ENCODE assay signal across 11 cellular contexts in the genomic region with DNA sequence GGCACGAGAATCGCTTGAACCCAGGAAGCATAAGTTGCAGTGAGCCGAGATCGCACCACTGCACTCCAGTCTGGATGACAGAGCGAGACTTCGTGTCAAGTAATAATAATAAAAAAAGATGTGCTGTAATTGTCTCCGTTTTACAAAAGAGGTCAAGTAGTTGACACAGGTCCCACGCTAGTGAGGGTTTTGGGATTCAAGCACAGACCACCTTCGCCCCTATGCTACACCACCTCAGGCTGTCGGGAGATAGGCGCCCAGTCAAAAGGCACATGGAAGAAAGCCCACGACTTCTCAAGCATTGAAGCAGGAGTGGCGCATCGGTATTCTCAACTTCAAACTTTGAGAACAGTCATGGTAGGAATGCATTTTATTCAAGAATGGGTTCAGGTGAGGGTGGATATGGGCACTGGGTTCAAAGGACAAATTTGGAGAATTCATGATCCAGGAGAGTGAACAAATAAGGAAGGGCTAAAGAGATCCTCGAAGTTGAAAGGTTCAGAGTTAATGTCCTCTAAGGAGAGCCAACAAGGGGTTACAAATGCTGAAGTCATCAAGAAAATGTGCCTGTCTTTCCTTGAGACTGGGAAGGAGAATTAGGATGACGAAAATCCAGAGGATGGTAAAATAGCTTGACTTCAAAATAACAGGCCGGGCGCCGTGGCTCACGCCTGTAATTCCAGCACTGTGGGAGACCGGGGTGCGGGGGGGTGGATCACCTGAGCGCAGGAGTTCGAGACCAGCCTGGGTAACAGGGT. TPM values are rescaled to one million over a fixed set of nuclear protein-coding genes. Genes with fewer than 3 reads are reported as not detected.
A peak's percentile ranks its signal among the peaks of the same experiment; 100 is the strongest.
DNase-seq lines count a peak whose midpoint lies in the region; ATAC-seq, FAIRE-seq and TF ChIP-seq lines count a peak whose summit lies in the region.
"Had no signal": no experiment of that assay in that cellular context is flagged by ENCODE, and none has a peak within 500 bp of the region (broad histone marks: within the 10 kb centered on the region; RNA-seq: fewer than 3 reads in every experiment).

No MANE protein-coding gene starts in this region.

- H3K4me2 ChIP-seq in HepG2 (ENCODE audit: low read depth, low read length), result peak overlapping the region; percentile 82; the same call in 1 of the 2 replicates

- in situ Hi-C loops in HepG2 (cut with HindIII; ENCODE audit: extremely low pct_ligation_motif_present, low pct_unique_long_range_greater_than_20kb), result no loop called here

- H3K36me3 ChIP-seq in HepG2 (replicated peaks in 1 of 2; ENCODE audit: control insufficient read depth in 1 of 2, insufficient read depth in 2 of 2, low read length in 2 of 2) (peaks cover 0 to under 1% of the 10 kb centered on the region in 2 experiments; a peak in 1 of 5 replicates), right lobe of liver (peaks cover 0 to 6% (median 0%) of the 10 kb centered on the region in 4 donors), upper lobe of right lung (peaks cover 8% of the 10 kb centered on the region)

- ATAC-seq in HepG2, result no peak
- no peak for ATAC-seq in right lobe of liver
- no peak for ATAC-seq in activated CD8-positive, alpha-beta T cell treated with anti-CD3 and anti-CD28 coated beads for 36 hours
- no peak for ATAC-seq in upper lobe of right lung

- H3K4me3 Mint-ChIP-seq in activated CD8-positive, alpha-beta T cell treated with anti-CD3 and anti-CD28 coated beads for 36 hours, result peak overlapping the region; percentile 87
- peak overlapping the region; percentile 87 to 92 (median 91) for H3K4me3 Mint-ChIP-seq in immature natural killer cell

- TF ChIP-seq CTCF in HepG2 (CRISPR knock-in tag; IDR thresholded peaks at IDR 0.05), result no peak
- TF ChIP-seq CTCF in right lobe of liver (IDR thresholded peaks at IDR 0.05), result no peak
- TF ChIP-seq CTCF in activated CD8-positive, alpha-beta T cell treated with anti-CD3 and anti-CD28 coated beads for 36 hours (IDR thresholded peaks at IDR 0.05), result no peak
- TF ChIP-seq CTCF in upper lobe of right lung (IDR thresholded peaks at IDR 0.05), result no peak

- FAIRE-seq in HepG2 (lab: Jason Lieb, UNC) (peak; percentile 12), RCC 7860 (lab: Jason Lieb, UNC) (no peak)

- no peak for DNase-seq in HepG2 (ENCODE audit: low spot score)
- DNase-seq in right lobe of liver, result no peak
- no peak for DNase-seq in activated CD8-positive, alpha-beta T cell treated with anti-CD3 and anti-CD28 coated beads for 36 hours
- DNase-seq in immature natural killer cell, result no peak
- DNase-seq in upper lobe of right lung, result no peak
- no peak for DNase-seq in DMS 273 treated with DMSO at 0.1 percent for 48 hours (lab: John Stamatoyannopoulos, UW)
- DNase-seq in substantia nigra (lab: John Stamatoyannopoulos, UW), result no peak
- DNase-seq in RCC 7860 (ENCODE audit: low spot score), result no peak
- DNase-seq: amniotic stem cell, foreskin fibroblast, NCI-H1105 had no signal

- TF ChIP-seq EP300 in HepG2 (IDR thresholded peaks at IDR 0.05; ENCODE audit: low read depth in 2 of 2, low read length in 2 of 2), result no peak
- TF ChIP-seq EP300 in HepG2 (CRISPR knock-in tag; IDR thresholded peaks at IDR 0.05; ENCODE audit: borderline replicate concordance), result no peak

- intact Hi-C loops in HepG2 (cut with micrococcal nuclease; ENCODE audit: unreplicated experiment), result loop anchor here (5.0 kb wide), 1 partner anchor 39 kb away; no protein-coding TSS in a partner anchor
- intact Hi-C loops in right lobe of liver (cut with DNase I), result no loop called here
- intact Hi-C loops in activated CD8-positive, alpha-beta T cell treated with anti-CD3 and anti-CD28 coated beads for 36 hours (cut with micrococcal nuclease), result loop anchor here (5.0 kb wide), 2 partner anchors 39 to 64 kb away; no protein-coding TSS in a partner anchor
- intact Hi-C loops in upper lobe of right lung (cut with DNase I), result no loop called here

- WGBS in HepG2 (ENCODE audit: low lambda C conversion rate), result 94% methylated on average over 24 of the region's 24 CpGs
- 87% methylated on average over 15 of the region's 24 CpGs for WGBS in right lobe of liver (ENCODE audit: insufficient coverage, low coverage, low lambda C conversion rate, missing lambda C conversion rate)

- H3K27me3 Mint-ChIP-seq in activated CD8-positive, alpha-beta T cell treated with anti-CD3 and anti-CD28 coated beads for 36 hours, result no peaks in the 10 kb centered on the region
- H3K27me3 Mint-ChIP-seq in immature natural killer cell (ENCODE audit: low read depth in 3 of 3), result peaks cover 32 to 35% (median 34%) of the 10 kb centered on the region in 3 donors

- peaks cover 3% of the 10 kb centered on the region for H3K79me2 ChIP-seq in HepG2 (ENCODE audit: insufficient read depth, low read length)

- no peaks in the 10 kb centered on the region for H3K9me3 Mint-ChIP-seq in activated CD8-positive, alpha-beta T cell treated with anti-CD3 and anti-CD28 coated beads for 36 hours
- H3K9me3 Mint-ChIP-seq in immature natural killer cell, result no peaks in the 10 kb centered on the region

- H3K27ac ChIP-seq in HepG2 (ENCODE audit: extremely low read length, insufficient read depth, low read length) (no peak overlapping the region), right lobe of liver (no peak overlapping the region), upper lobe of right lung (no peak overlapping the region), substantia nigra (ENCODE audit: low read depth, low read length, poor library complexity, severe bottlenecking) (no peak overlapping the region)

- no peaks in the 10 kb centered on the region for H4K20me1 ChIP-seq in HepG2 (ENCODE audit: insufficient read depth, low read length)

- no peak overlapping the region for H3K9ac ChIP-seq in HepG2 (ENCODE audit: insufficient read depth, low read depth, low read length)

- H3K4me3 ChIP-seq in HepG2 (replicated peaks in 1 of 3; ENCODE audit: insufficient read depth in 1 of 3, low read depth in 2 of 3, low read length in 3 of 3), result no peak overlapping the region
- peak overlapping the region in 1 of 3 donors; percentile 85 for H3K4me3 ChIP-seq in right lobe of liver
- H3K4me3 ChIP-seq in upper lobe of right lung, result peak overlapping the region; percentile 88

- BruUV-seq in HepG2 (replicated peaks; lab: Mats Ljungman, UMichigan), result TSS peak; percentile 88

- TF ChIP-seq POLR2A in HepG2 (IDR thresholded peaks at IDR 0.05; ENCODE audit: insufficient read depth in 1 of 2, low read depth in 2 of 2, low read length in 2 of 2) (no peak), right lobe of liver (IDR thresholded peaks at IDR 0.05) (no peak)

- H3K9me3 ChIP-seq in HepG2 (ENCODE audit: low read length) (no peaks in the 10 kb centered on the region), right lobe of liver (no peaks in the 10 kb centered on the region), upper lobe of right lung (no peaks in the 10 kb centered on the region)

- peaks cover 27% of the 10 kb centered on the region for H3K4me1 ChIP-seq in HepG2 (ENCODE audit: insufficient read depth, low read length)
- peaks cover 0 to 7% (median 0%) of the 10 kb centered on the region in 4 donors for H3K4me1 ChIP-seq in right lobe of liver
- peaks cover 14% of the 10 kb centered on the region for H3K4me1 ChIP-seq in upper lobe of right lung

- CTCF ChIA-PET in HepG2 (lab: Yijun Ruan, JAX; ENCODE audit: low intra/inter-chr PET ratio, low total read pairs), result no interaction called here
- CTCF ChIA-PET in activated CD8-positive, alpha-beta T cell treated with anti-CD3 and anti-CD28 coated beads for 36 hours (lab: Charles Lee), result interaction anchor here (1.3 to 3.2 kb wide), 4 partner anchors 46 to 216 kb away, joined by 5 to 20 read pairs (median 10); no protein-coding TSS in a partner anchor

- H3K27me3 ChIP-seq in HepG2 (ENCODE audit: control insufficient read depth in 1 of 2, insufficient read depth in 2 of 2, low read length in 2 of 2) (no peaks in the 10 kb centered on the region; a peak in 2 of 5 replicates), right lobe of liver (no peaks in the 10 kb centered on the region), upper lobe of right lung (no peaks in the 10 kb centered on the region)

- no peak overlapping the region for H2AFZ ChIP-seq in HepG2 (ENCODE audit: low read length)

- TF ChIP-seq RAD21 in HepG2 (CRISPR knock-in tag; IDR thresholded peaks at IDR 0.05), result no peak

- H3K4me1 Mint-ChIP-seq in activated CD8-positive, alpha-beta T cell treated with anti-CD3 and anti-CD28 coated beads for 36 hours (ENCODE audit: low read depth), result peaks cover 32% of the 10 kb centered on the region
- peaks cover 50 to 70% of the 10 kb centered on the region in 2 donors for H3K4me1 Mint-ChIP-seq in immature natural killer cell

- H3K36me3 Mint-ChIP-seq in activated CD8-positive, alpha-beta T cell treated with anti-CD3 and anti-CD28 coated beads for 36 hours (ENCODE audit: low read depth), result peaks cover 28% of the 10 kb centered on the region
- peaks cover 0 to 10% (median 7%) of the 10 kb centered on the region in 3 donors for H3K36me3 Mint-ChIP-seq in immature natural killer cell

- POLR2A ChIA-PET in HepG2 (lab: Yijun Ruan, JAX), result interaction anchor here (1.0 to 3.9 kb wide), 10 partner anchors 9 to 236 kb away, joined by 3 to 53 read pairs (median 6); a partner anchor contains a TSS
- POLR2A ChIA-PET in activated CD8-positive, alpha-beta T cell treated with anti-CD3 and anti-CD28 coated beads for 36 hours (lab: Charles Lee), result interaction anchor here (1.4 to 4.4 kb wide), 8 partner anchors 9 to 212 kb away, joined by 3 to 63 read pairs (median 23); a partner anchor contains a TSS

- peak overlapping the region; percentile 98 for H3K27ac Mint-ChIP-seq in activated CD8-positive, alpha-beta T cell treated with anti-CD3 and anti-CD28 coated beads for 36 hours
- peak overlapping the region; percentile 97 to 100 (median 100) for H3K27ac Mint-ChIP-seq in immature natural killer cell

RNA-seq across cellular contexts. Expression of a gene that starts 1.4 kb away (rescaled TPM):
- total RNA-seq in HepG2 (2016; rRNA removed; fragmentation: Illumina TruSeq; extraction: Trizol) (86.9 and 99.9 TPM in 2 replicates), right lobe of liver (10 to 100 TPM; 15.3 to 31.2 (median 18.2) TPM), upper lobe of right lung (50.5 TPM)
- 152 and 160 TPM in 2 replicates for total RNA-seq in HepG2 (2016; cell fraction: cytosol; rRNA removed; fragmentation: Illumina TruSeq; extraction: Trizol; ENCODE audit: low read depth)
- total RNA-seq in HepG2 (2016; cell fraction: insoluble cytoplasmic fraction; rRNA removed; fragmentation: Illumina TruSeq; extraction: Trizol), result 81.8 and 92.5 TPM in 2 replicates
- 189 and 196 TPM in 2 replicates for total RNA-seq in HepG2 (2016; cell fraction: membrane; rRNA removed; fragmentation: Illumina TruSeq; extraction: Trizol)
- 37.7 and 40.8 TPM in 2 replicates for total RNA-seq in HepG2 (2016; cell fraction: nucleus; rRNA removed; fragmentation: Illumina TruSeq; extraction: Trizol)
- polyA plus RNA-seq in HepG2 (2011; rRNA removed) (66.7 and 90.2 TPM in 2 replicates), immature natural killer cell (100 to 1,000 TPM; 146 to 193 (median 169) TPM)
- polyA plus RNA-seq in HepG2 (2011; cell fraction: cytosol; rRNA removed), result 51.3 and 62.4 TPM in 2 replicates
- 58.4 and 64.2 TPM in 2 replicates for polyA plus RNA-seq in HepG2 (2011; cell fraction: nucleus; rRNA removed)
- 53.5 and 72.8 TPM in 2 replicates for polyA plus RNA-seq in HepG2 (2012)
- polyA plus RNA-seq in HepG2 (2016; cell fraction: cytosol; fragmentation: Illumina TruSeq; extraction: Trizol; ENCODE audit: low read depth), result 179 and 214 TPM in 2 replicates
- 114 TPM in 2 replicates for polyA plus RNA-seq in HepG2 (2016; cell fraction: insoluble cytoplasmic fraction; fragmentation: Illumina TruSeq; extraction: Trizol; ENCODE audit: low read depth)
- 217 and 242 TPM in 2 replicates for polyA plus RNA-seq in HepG2 (2016; cell fraction: membrane; fragmentation: Illumina TruSeq; extraction: Trizol; ENCODE audit: low read depth)
- polyA plus RNA-seq in HepG2 (2016; cell fraction: nucleus; fragmentation: Illumina TruSeq; extraction: Trizol; ENCODE audit: insufficient read depth, low read depth), result 90.4 and 92.9 TPM in 2 replicates
- polyA minus RNA-seq in HepG2 (2011; rRNA and poly(A)+ RNA removed; ENCODE audit: low replicate concordance), result 28.1 and 28.3 TPM in 2 replicates
- polyA minus RNA-seq in HepG2 (2011; cell fraction: cytosol; rRNA and poly(A)+ RNA removed), result 24.0 and 24.3 TPM in 2 replicates
- 21.6 and 25.6 TPM in 2 replicates for polyA minus RNA-seq in HepG2 (2011; cell fraction: nucleus; rRNA and poly(A)+ RNA removed)
- total RNA-seq in activated CD8-positive, alpha-beta T cell treated with anti-CD3 and anti-CD28 coated beads for 36 hours, result 100 to 1,000 TPM; 132 to 141 TPM

RNA-seq across cellular contexts. Expression of a gene that starts 44.5 kb away (rescaled TPM):
- total RNA-seq in HepG2 (2016; rRNA removed; fragmentation: Illumina TruSeq; extraction: Trizol) (0.67 and 1.1 TPM in 2 replicates), right lobe of liver (1 to 10 TPM in 1 of 6 experiments, under 1 TPM in 5; 0.19 to 1.2 (median 0.45) TPM), upper lobe of right lung (7.5 TPM)
- total RNA-seq in HepG2 (2016; cell fraction: cytosol; rRNA removed; fragmentation: Illumina TruSeq; extraction: Trizol; ENCODE audit: low read depth), result 0.51 TPM in 1 of 2 replicates, not detected in the other
- 1.1 and 1.3 TPM in 2 replicates for total RNA-seq in HepG2 (2016; cell fraction: insoluble cytoplasmic fraction; rRNA removed; fragmentation: Illumina TruSeq; extraction: Trizol)
- total RNA-seq in HepG2 (2016; cell fraction: membrane; rRNA removed; fragmentation: Illumina TruSeq; extraction: Trizol), result 0.53 and 0.69 TPM in 2 replicates
- total RNA-seq in HepG2 (2016; cell fraction: nucleus; rRNA removed; fragmentation: Illumina TruSeq; extraction: Trizol), result 1.1 and 1.6 TPM in 2 replicates
- polyA plus RNA-seq in HepG2 (2011; rRNA removed) (27.2 and 44.7 TPM in 2 replicates), immature natural killer cell (1 to 10 TPM in 2 of 3 donors, under 1 TPM in 1; 0.88 to 4.8 (median 3.5) TPM)
- polyA plus RNA-seq in HepG2 (2011; cell fraction: cytosol; rRNA removed), result 33.2 and 35.3 TPM in 2 replicates
- 13.0 and 13.3 TPM in 2 replicates for polyA plus RNA-seq in HepG2 (2011; cell fraction: nucleus; rRNA removed)
- 5.7 and 9.7 TPM in 2 replicates for polyA plus RNA-seq in HepG2 (2012)
- polyA plus RNA-seq in HepG2 (2016; cell fraction: cytosol; fragmentation: Illumina TruSeq; extraction: Trizol; ENCODE audit: low read depth), result 0.05 and 0.06 TPM in 2 replicates
- polyA plus RNA-seq in HepG2 (2016; cell fraction: insoluble cytoplasmic fraction; fragmentation: Illumina TruSeq; extraction: Trizol; ENCODE audit: low read depth), result 0.59 and 0.61 TPM in 2 replicates
- polyA plus RNA-seq in HepG2 (2016; cell fraction: membrane; fragmentation: Illumina TruSeq; extraction: Trizol; ENCODE audit: low read depth), result 0.28 and 0.40 TPM in 2 replicates
- 1.5 TPM in 2 replicates for polyA plus RNA-seq in HepG2 (2016; cell fraction: nucleus; fragmentation: Illumina TruSeq; extraction: Trizol; ENCODE audit: insufficient read depth, low read depth)
- polyA minus RNA-seq in HepG2 (2011; rRNA and poly(A)+ RNA removed; ENCODE audit: low replicate concordance), result 137 and 162 TPM in 2 replicates
- 56.6 and 65.6 TPM in 2 replicates for polyA minus RNA-seq in HepG2 (2011; cell fraction: cytosol; rRNA and poly(A)+ RNA removed)
- 28.5 and 31.0 TPM in 2 replicates for polyA minus RNA-seq in HepG2 (2011; cell fraction: nucleus; rRNA and poly(A)+ RNA removed)
- 1 to 10 TPM; 2.3 to 2.8 TPM for total RNA-seq in activated CD8-positive, alpha-beta T cell treated with anti-CD3 and anti-CD28 coated beads for 36 hours

RNA-seq across cellular contexts. Expression of a gene that starts 44.8 kb away (rescaled TPM):
- 3.7 and 4.1 TPM in 2 replicates for total RNA-seq in HepG2 (2016; rRNA removed; fragmentation: Illumina TruSeq; extraction: Trizol)
- 10.0 and 10.5 TPM in 2 replicates for total RNA-seq in HepG2 (2016; cell fraction: cytosol; rRNA removed; fragmentation: Illumina TruSeq; extraction: Trizol; ENCODE audit: low read depth)
- 2.8 and 4.2 TPM in 2 replicates for total RNA-seq in HepG2 (2016; cell fraction: insoluble cytoplasmic fraction; rRNA removed; fragmentation: Illumina TruSeq; extraction: Trizol)
- 8.1 and 9.2 TPM in 2 replicates for total RNA-seq in HepG2 (2016; cell fraction: membrane; rRNA removed; fragmentation: Illumina TruSeq; extraction: Trizol)
- 4.0 and 4.3 TPM in 2 replicates for total RNA-seq in HepG2 (2016; cell fraction: nucleus; rRNA removed; fragmentation: Illumina TruSeq; extraction: Trizol)
- polyA plus RNA-seq in HepG2 (2011; rRNA removed), result 15.2 and 15.9 TPM in 2 replicates
- 11.5 and 13.0 TPM in 2 replicates for polyA plus RNA-seq in HepG2 (2011; cell fraction: cytosol; rRNA removed)
- polyA plus RNA-seq in HepG2 (2011; cell fraction: nucleus; rRNA removed), result 26.9 and 29.6 TPM in 2 replicates
- polyA plus RNA-seq in HepG2 (2012), result 7.0 and 8.7 TPM in 2 replicates
- polyA plus RNA-seq in HepG2 (2016; cell fraction: cytosol; fragmentation: Illumina TruSeq; extraction: Trizol; ENCODE audit: low read depth), result 3.0 and 5.3 TPM in 2 replicates
- 2.2 and 2.8 TPM in 2 replicates for polyA plus RNA-seq in HepG2 (2016; cell fraction: insoluble cytoplasmic fraction; fragmentation: Illumina TruSeq; extraction: Trizol; ENCODE audit: low read depth)
- polyA plus RNA-seq in HepG2 (2016; cell fraction: membrane; fragmentation: Illumina TruSeq; extraction: Trizol; ENCODE audit: low read depth), result 3.9 and 4.3 TPM in 2 replicates
- 4.4 and 5.4 TPM in 2 replicates for polyA plus RNA-seq in HepG2 (2016; cell fraction: nucleus; fragmentation: Illumina TruSeq; extraction: Trizol; ENCODE audit: insufficient read depth, low read depth)
- 45.9 and 48.0 TPM in 2 replicates for polyA minus RNA-seq in HepG2 (2011; rRNA and poly(A)+ RNA removed; ENCODE audit: low replicate concordance)
- 8.9 and 10.0 TPM in 2 replicates for polyA minus RNA-seq in HepG2 (2011; cell fraction: cytosol; rRNA and poly(A)+ RNA removed)
- 38.7 and 40.7 TPM in 2 replicates for polyA minus RNA-seq in HepG2 (2011; cell fraction: nucleus; rRNA and poly(A)+ RNA removed)
- 1 to 10 TPM; 1.2 to 3.3 (median 2.5) TPM for total RNA-seq in right lobe of liver
- 1 to 10 TPM; 7.2 to 8.4 TPM for total RNA-seq in activated CD8-positive, alpha-beta T cell treated with anti-CD3 and anti-CD28 coated beads for 36 hours
- polyA plus RNA-seq in immature natural killer cell, result 10 to 100 TPM; 15.0 to 18.7 (median 15.3) TPM
- total RNA-seq in upper lobe of right lung, result 4.8 TPM

Comparison
In these comparisons a context has a peak if more than half of its experiments do, and no peak if none do; other contexts are left out.
1. intact Hi-C loops: an anchor here in HepG2 (5.0 kb wide) and activated CD8-positive, alpha-beta T cell treated with anti-CD3 and anti-CD28 coated beads for 36 hours (5.0 kb wide); none called in right lobe of liver and upper lobe of right lung.